ENCODE assay signal across 9 cellular contexts in genomic region chr7:27095050-27095896, GRCh38. TPM values are rescaled to one million over a fixed set of nuclear protein-coding genes. Genes with fewer than 3 reads are reported as not detected.
DNase-seq lines count a peak whose midpoint lies in the region; ATAC-seq, FAIRE-seq and TF ChIP-seq lines count a peak whose summit lies in the region.
"Had no signal": no experiment of that assay in that cellular context is flagged by ENCODE, and none has a peak within 500 bp of the region (broad histone marks: within the 10 kb centered on the region; RNA-seq: fewer than 3 reads in every experiment).

No MANE protein-coding gene starts in this region.

- peaks cover 21 to 64% of the 10 kb centered on the region in 2 donors for H3K27me3 Mint-ChIP-seq in CD8-positive, alpha-beta memory T cell
- H3K27me3 Mint-ChIP-seq in activated CD8-positive, alpha-beta T cell treated with anti-CD3 and anti-CD28 coated beads, Interleukin-2, amount 10 ng/mL, durations not matched to agents 7 days and 5 days (ENCODE audit: low read depth), result peaks cover 77% of the 10 kb centered on the region

- ATAC-seq in HG02884 (IDR thresholded peaks at IDR 0.05; ENCODE audit: unreplicated experiment), result peak; percentile 15
- peak; percentile 7 for ATAC-seq in activated CD8-positive, alpha-beta T cell treated with anti-CD3 and anti-CD28 coated beads, Interleukin-2, amount 10 ng/mL, durations not matched to agents 7 days and 5 days
- ATAC-seq in HG03565 (IDR thresholded peaks at IDR 0.05; ENCODE audit: unreplicated experiment), result no peak
- ATAC-seq in GM19397 (IDR thresholded peaks at IDR 0.05; ENCODE audit: unreplicated experiment), result no peak

- H3K27ac ChIP-seq in CD8-positive, alpha-beta memory T cell (ENCODE audit: low read depth, low read length), result no peak overlapping the region
- peak overlapping the region in 1 of 2 donors; percentile 35 for H3K27ac ChIP-seq in kidney (ENCODE audit: low read depth in 2 of 2, low read length in 2 of 2)
- H3K27ac ChIP-seq in transverse colon, result peak overlapping the region; percentile 90 to 96 (median 92)

- peak overlapping the region; percentile 90 to 96 (median 93) for H3K4me3 Mint-ChIP-seq in CD8-positive, alpha-beta memory T cell
- peak overlapping the region; percentile 85 for H3K4me3 Mint-ChIP-seq in activated CD8-positive, alpha-beta T cell treated with anti-CD3 and anti-CD28 coated beads, Interleukin-2, amount 10 ng/mL, durations not matched to agents 7 days and 5 days

- H3K9me3 Mint-ChIP-seq in CD8-positive, alpha-beta memory T cell, result no peaks in the 10 kb centered on the region
- H3K9me3 Mint-ChIP-seq in activated CD8-positive, alpha-beta T cell treated with anti-CD3 and anti-CD28 coated beads, Interleukin-2, amount 10 ng/mL, durations not matched to agents 7 days and 5 days (ENCODE audit: insufficient read depth), result no peaks in the 10 kb centered on the region

- peak in 3 of 5 donors; percentile 12 to 56 (median 14) for DNase-seq in CD8-positive, alpha-beta memory T cell
- DNase-seq in activated CD8-positive, alpha-beta T cell treated with anti-CD3 and anti-CD28 coated beads, Interleukin-2, amount 10 ng/mL, durations not matched to agents 7 days and 5 days, result no peak
- DNase-seq in kidney (no peak), transverse colon (no peak), NCI-H510A treated with DMSO at 0.1 percent for 48 hours (lab: John Stamatoyannopoulos, UW) (no peak)

- no peak for TF ChIP-seq EP300 in transverse colon (IDR thresholded peaks at IDR 0.05; ENCODE audit: low read depth)

- peaks cover 19% of the 10 kb centered on the region for H3K4me1 ChIP-seq in CD8-positive, alpha-beta memory T cell (ENCODE audit: insufficient read depth, low read length)
- H3K4me1 ChIP-seq in kidney (ENCODE audit: control insufficient read depth in 1 of 2, insufficient read depth in 1 of 2, low read depth in 1 of 2, low read length in 2 of 2) (peaks cover 3 to 9% of the 10 kb centered on the region in 2 donors), transverse colon (peaks cover 19 to 39% (median 33%) of the 10 kb centered on the region in 4 donors)

- in situ Hi-C loops in transverse colon (cut with MboI; ENCODE audit: low pct_ligation_motif_present in 1 of 4, low pct_unique_long_range_greater_than_20kb in 1 of 4, low sequenced_read_pairs in 3 of 4), result loop anchor here in 1 of 4 donors (10.0 kb wide), 1 partner anchor 240 kb away; no protein-coding TSS in a partner anchor

- CTCF ChIA-PET in CD8-positive, alpha-beta memory T cell (lab: Charles Lee), result interaction anchor here (0.9 to 1.3 kb wide), 3 partner anchors 55 to 1203 kb away, joined by 3 read pairs; no protein-coding TSS in a partner anchor
- CTCF ChIA-PET in activated CD8-positive, alpha-beta T cell treated with anti-CD3 and anti-CD28 coated beads, Interleukin-2, amount 10 ng/mL, durations not matched to agents 7 days and 5 days (lab: Charles Lee), result interaction anchor here (0.7 kb wide), 1 partner anchor 88 kb away, joined by 3 read pairs; no protein-coding TSS in a partner anchor

- H3K36me3 Mint-ChIP-seq in CD8-positive, alpha-beta memory T cell, result peaks cover 1 to 14% (median 5%) of the 10 kb centered on the region in 3 donors
- peaks cover 1% of the 10 kb centered on the region for H3K36me3 Mint-ChIP-seq in activated CD8-positive, alpha-beta T cell treated with anti-CD3 and anti-CD28 coated beads, Interleukin-2, amount 10 ng/mL, durations not matched to agents 7 days and 5 days (ENCODE audit: low read depth)

- TF ChIP-seq POLR2A in transverse colon (IDR thresholded peaks at IDR 0.05), result no peak

- H3K27me3 ChIP-seq in CD8-positive, alpha-beta memory T cell (ENCODE audit: insufficient read depth, low read length, poor library complexity, severe bottlenecking), result peaks cover 11% of the 10 kb centered on the region
- H3K27me3 ChIP-seq in transverse colon, result peaks cover 7% of the 10 kb centered on the region

- H3K36me3 ChIP-seq in CD8-positive, alpha-beta memory T cell (ENCODE audit: insufficient read depth, low read length), result no peaks in the 10 kb centered on the region
- no peaks in the 10 kb centered on the region for H3K36me3 ChIP-seq in kidney (ENCODE audit: control insufficient read depth in 1 of 2, insufficient read depth in 2 of 2, low read length in 2 of 2)
- no peaks in the 10 kb centered on the region for H3K36me3 ChIP-seq in transverse colon

- peak overlapping the region; percentile 43 to 92 (median 82) for H3K27ac Mint-ChIP-seq in CD8-positive, alpha-beta memory T cell
- peak overlapping the region; percentile 85 for H3K27ac Mint-ChIP-seq in activated CD8-positive, alpha-beta T cell treated with anti-CD3 and anti-CD28 coated beads, Interleukin-2, amount 10 ng/mL, durations not matched to agents 7 days and 5 days

- no peak for FAIRE-seq in kidney (lab: Jason Lieb, UNC)
- FAIRE-seq: islet of Langerhans had no signal

- H3K4me3 ChIP-seq in CD8-positive, alpha-beta memory T cell (ENCODE audit: low read length), result peak overlapping the region; percentile 51
- H3K4me3 ChIP-seq in kidney (ENCODE audit: low read length in 2 of 2), result peak overlapping the region; percentile 81
- peak overlapping the region; percentile 12 to 97 (median 64) for H3K4me3 ChIP-seq in transverse colon

- H3K4me1 Mint-ChIP-seq in CD8-positive, alpha-beta memory T cell, result peaks cover 26 to 38% (median 36%) of the 10 kb centered on the region in 3 donors
- H3K4me1 Mint-ChIP-seq in activated CD8-positive, alpha-beta T cell treated with anti-CD3 and anti-CD28 coated beads, Interleukin-2, amount 10 ng/mL, durations not matched to agents 7 days and 5 days (ENCODE audit: low read depth), result peaks cover 23% of the 10 kb centered on the region

- no peaks in the 10 kb centered on the region for H3K9me3 ChIP-seq in CD8-positive, alpha-beta memory T cell (ENCODE audit: low read length)
- no peaks in the 10 kb centered on the region for H3K9me3 ChIP-seq in kidney (ENCODE audit: control insufficient read depth in 1 of 2, low read length in 2 of 2)
- no peaks in the 10 kb centered on the region for H3K9me3 ChIP-seq in transverse colon

- POLR2A ChIA-PET in CD8-positive, alpha-beta memory T cell (lab: Charles Lee), result interaction anchor here (0.7 kb wide), 1 partner anchor 96 kb away, joined by 5 read pairs; no protein-coding TSS in a partner anchor
- POLR2A ChIA-PET in activated CD8-positive, alpha-beta T cell treated with anti-CD3 and anti-CD28 coated beads, Interleukin-2, amount 10 ng/mL, durations not matched to agents 7 days and 5 days (lab: Charles Lee), result no interaction called here

- 27 to 91% methylated on average over 4 to 30 of the region's 33 CpGs for WGBS in transverse colon (ENCODE audit: low coverage in 1 of 2), 2 donors

- intact Hi-C loops in kidney (cut with DNase I), result no loop called here
- intact Hi-C loops in transverse colon (cut with DNase I; ENCODE audit: low total_unique reads), result loop anchor here (10.0 kb wide), 1 partner anchor 240 kb away; no protein-coding TSS in a partner anchor

- TF ChIP-seq CTCF in kidney (IDR thresholded peaks at IDR 0.05; ENCODE audit: borderline replicate concordance, extremely low read depth, insufficient read depth) (no peak), transverse colon (IDR thresholded peaks at IDR 0.05) (no peak)

- peak overlapping the region in 1 of 2 donors; percentile 20 for H3K9ac ChIP-seq in kidney (ENCODE audit: low read length in 2 of 2)

RNA-seq across cellular contexts. Expression of gene HOXA1, which starts 0.5 kb away (rescaled TPM):
- under 1 TPM; 0.31 to 0.38 TPM for total RNA-seq in CD8-positive, alpha-beta memory T cell
- polyA plus RNA-seq in CD8-positive, alpha-beta memory T cell, result 0.75 TPM
- total RNA-seq in activated CD8-positive, alpha-beta T cell treated with anti-CD3 and anti-CD28 coated beads, Interleukin-2, amount 10 ng/mL, durations not matched to agents 7 days and 5 days, result under 1 TPM; 0.89 to 0.92 TPM
- total RNA-seq in kidney (2.4 TPM), transverse colon (1 to 10 TPM; 1.4 to 3.2 (median 1.8) TPM)
- polyA plus RNA-seq in kidney (ENCODE audit: insufficient read depth, low read depth, low replicate concordance), result 1.1 TPM

RNA-seq across cellular contexts. Expression of gene HOXA2, which starts 7.2 kb away (rescaled TPM):
- not detected for total RNA-seq in CD8-positive, alpha-beta memory T cell
- not detected for polyA plus RNA-seq in CD8-positive, alpha-beta memory T cell
- not detected for total RNA-seq in activated CD8-positive, alpha-beta T cell treated with anti-CD3 and anti-CD28 coated beads, Interleukin-2, amount 10 ng/mL, durations not matched to agents 7 days and 5 days
- total RNA-seq in kidney (2.9 TPM), transverse colon (10 to 100 TPM in 1 of 4 donors, 1 to 10 TPM in 3; 2.7 to 16.1 (median 5.2) TPM)
- polyA plus RNA-seq in kidney (ENCODE audit: insufficient read depth, low read depth, low replicate concordance), result 1.3 TPM

RNA-seq across cellular contexts. Expression of gene HOXA4, which starts 35.3 kb away (rescaled TPM):
- under 1 TPM in 1 of 2 experiments, not detected in 1; 0.11 TPM for total RNA-seq in CD8-positive, alpha-beta memory T cell
- 0.20 TPM for polyA plus RNA-seq in CD8-positive, alpha-beta memory T cell
- not detected for total RNA-seq in activated CD8-positive, alpha-beta T cell treated with anti-CD3 and anti-CD28 coated beads, Interleukin-2, amount 10 ng/mL, durations not matched to agents 7 days and 5 days
- total RNA-seq in kidney, result 11.2 TPM
- 13.0 TPM for polyA plus RNA-seq in kidney (ENCODE audit: insufficient read depth, low read depth, low replicate concordance)
- total RNA-seq in transverse colon, result 10 to 100 TPM in 2 of 4 donors, 1 to 10 TPM in 2; 3.5 to 42.4 (median 10.6) TPM

RNA-seq across cellular contexts. Expression of gene HOXA5, which starts 48.2 kb away (rescaled TPM):
- not detected for total RNA-seq in CD8-positive, alpha-beta memory T cell
- polyA plus RNA-seq in CD8-positive, alpha-beta memory T cell, result not detected
- total RNA-seq in activated CD8-positive, alpha-beta T cell treated with anti-CD3 and anti-CD28 coated beads, Interleukin-2, amount 10 ng/mL, durations not matched to agents 7 days and 5 days, result not detected
- total RNA-seq in kidney (38.0 TPM), transverse colon (10 to 100 TPM; 18.3 to 89.8 (median 31.6) TPM)
- 19.4 TPM for polyA plus RNA-seq in kidney (ENCODE audit: insufficient read depth, low read depth, low replicate concordance)

RNA-seq across cellular contexts. Expression of gene HOXA6, which starts 52.3 kb away (rescaled TPM):
- total RNA-seq in CD8-positive, alpha-beta memory T cell, result not detected
- not detected for polyA plus RNA-seq in CD8-positive, alpha-beta memory T cell
- total RNA-seq in activated CD8-positive, alpha-beta T cell treated with anti-CD3 and anti-CD28 coated beads, Interleukin-2, amount 10 ng/mL, durations not matched to agents 7 days and 5 days, result not detected
- 22.0 TPM for total RNA-seq in kidney
- polyA plus RNA-seq in kidney (ENCODE audit: insufficient read depth, low read depth, low replicate concordance), result 1.1 TPM
- total RNA-seq in transverse colon, result 10 to 100 TPM; 12.9 to 27.8 (median 17.3) TPM

Comparison
In these comparisons a context has a peak if more than half of its experiments do, and no peak if none do; other contexts are left out.
1. DNase-seq: peak in CD8-positive, alpha-beta memory T cell (3 of 5); none in activated CD8-positive, alpha-beta T cell treated with anti-CD3 and anti-CD28 coated beads, Interleukin-2, amount 10 ng/mL, durations not matched to agents 7 days and 5 days (single experiment), kidney (single experiment), transverse colon (single experiment) and NCI-H510A treated with DMSO at 0.1 percent for 48 hours (single experiment).
2. ATAC-seq: peak in HG02884 (single experiment) and activated CD8-positive, alpha-beta T cell treated with anti-CD3 and anti-CD28 coated beads, Interleukin-2, amount 10 ng/mL, durations not matched to agents 7 days and 5 days (single experiment); none in HG03565 (single experiment) and GM19397 (single experiment).
3. RNA of gene HOXA4, which starts 35.3 kb away (total RNA-seq): 3.5 to 42.4 TPM in transverse colon and 11.2 TPM in kidney (single experiment); 0.11 TPM in CD8-positive, alpha-beta memory T cell and not detected in activated CD8-positive, alpha-beta T cell treated with anti-CD3 and anti-CD28 coated beads, Interleukin-2, amount 10 ng/mL, durations not matched to agents 7 days and 5 days; every median in the first group is over 4 times any median in the second.
4. Peak in every context shown above with its lines, with median percentiles within 50 percentile points of each other: H3K4me3 ChIP-seq.